1 cellular context compared by ENCODE assay signal in genomic region chr16:27268376-27269299, GRCh38.
A peak's percentile ranks its signal among the peaks of the same experiment; 100 is the strongest.
TF ChIP-seq lines count a peak whose summit lies in the region.

Gene NSMCE1 (minus strand): TSS chr16:27268772. CDS start chr16:27257570, 11,202 bp downstream.

TF ChIP-seq in HepG2, 621 proteins besides CTCF, POLR2A, EP300 and RAD21 (continued from another document and continues in another):
- TF ChIP-seq ZNF280D (CRISPR knock-in tag; IDR thresholded peaks at IDR 0.05) (peak; percentile 37; the same call in 1 of the 2 replicates), CEBPG (CRISPR knock-in tag; IDR thresholded peaks at IDR 0.05) (peak; percentile 78), NFKB2 (CRISPR knock-in tag; IDR thresholded peaks at IDR 0.05; ENCODE audit: borderline replicate concordance) (peak; percentile 52; the same call in 1 of the 2 replicates), PHF5A (CRISPR knock-in tag; IDR thresholded peaks at IDR 0.05; ENCODE audit: low read depth, unreplicated experiment) (no peak), MXI1 (IDR thresholded peaks at IDR 0.05; ENCODE audit: borderline replicate concordance, low read depth, low read length) (peak; percentile 61; the same call in 1 of the 3 replicates), ZNF512 (CRISPR knock-in tag; IDR thresholded peaks at IDR 0.05) (no peak), ZBTB40 (IDR thresholded peaks at IDR 0.05) (peak; percentile 67), ZBTB40 (CRISPR knock-in tag; IDR thresholded peaks at IDR 0.05) (peak; percentile 44; the same call in 1 of the 2 replicates), IKZF4 (CRISPR knock-in tag; IDR thresholded peaks at IDR 0.05; ENCODE audit: borderline replicate concordance, low read depth, not compliant biosample characterization) (no peak), ZNF644 (CRISPR knock-in tag; IDR thresholded peaks at IDR 0.05; ENCODE audit: low read depth) (no peak), ZNF160 (CRISPR knock-in tag; IDR thresholded peaks at IDR 0.05) (no peak), ZFP36 (IDR thresholded peaks at IDR 0.05; ENCODE audit: borderline replicate concordance, low read depth, low read length, partially characterized antibody) (no peak), ZNF513 (CRISPR knock-in tag; conservative IDR thresholded peaks at IDR 0.05) (no peak), NCOR1 (IDR thresholded peaks at IDR 0.05; ENCODE audit: borderline replicate concordance, low read length) (no peak), SALL1 (CRISPR knock-in tag; IDR thresholded peaks at IDR 0.05) (peak; percentile 90), FOXP1 (IDR thresholded peaks at IDR 0.05) (no peak), FOXP1 (CRISPR knock-in tag; IDR thresholded peaks at IDR 0.05) (no peak), BCL6 (CRISPR knock-in tag; IDR thresholded peaks at IDR 0.05) (0 out of 2 replicates have a peak, but pooled peaks have one; percentile 29), ELK4 (CRISPR knock-in tag; IDR thresholded peaks at IDR 0.05; ENCODE audit: borderline replicate concordance) (no peak), KLF11 (CRISPR knock-in tag; IDR thresholded peaks at IDR 0.05) (no peak), SP5 (CRISPR knock-in tag; IDR thresholded peaks at IDR 0.05; ENCODE audit: borderline replicate concordance, low read depth) (no peak), ZNF747 (CRISPR knock-in tag; IDR thresholded peaks at IDR 0.05; ENCODE audit: borderline replicate concordance) (no peak), ZNF879 (CRISPR knock-in tag; IDR thresholded peaks at IDR 0.05) (no peak), ATF6 (CRISPR knock-in tag; conservative IDR thresholded peaks at IDR 0.05) (no peak), DZIP1 (CRISPR knock-in tag; IDR thresholded peaks at IDR 0.05) (peak; percentile 15; the same call in 1 of the 2 replicates), DBP (CRISPR knock-in tag; IDR thresholded peaks at IDR 0.05; ENCODE audit: not compliant biosample characterization) (no peak), ADNP (CRISPR knock-in tag; IDR thresholded peaks at IDR 0.05) (peak; percentile 89), ZNF770 (CRISPR knock-in tag; IDR thresholded peaks at IDR 0.05) (no peak), SPEN (CRISPR knock-in tag; IDR thresholded peaks at IDR 0.05; ENCODE audit: low read depth) (peak; percentile 94), NPAS2 (CRISPR knock-in tag; IDR thresholded peaks at IDR 0.05; ENCODE audit: borderline replicate concordance) (no peak)
